8 cellular contexts compared by ENCODE assay signal in the genomic region with DNA sequence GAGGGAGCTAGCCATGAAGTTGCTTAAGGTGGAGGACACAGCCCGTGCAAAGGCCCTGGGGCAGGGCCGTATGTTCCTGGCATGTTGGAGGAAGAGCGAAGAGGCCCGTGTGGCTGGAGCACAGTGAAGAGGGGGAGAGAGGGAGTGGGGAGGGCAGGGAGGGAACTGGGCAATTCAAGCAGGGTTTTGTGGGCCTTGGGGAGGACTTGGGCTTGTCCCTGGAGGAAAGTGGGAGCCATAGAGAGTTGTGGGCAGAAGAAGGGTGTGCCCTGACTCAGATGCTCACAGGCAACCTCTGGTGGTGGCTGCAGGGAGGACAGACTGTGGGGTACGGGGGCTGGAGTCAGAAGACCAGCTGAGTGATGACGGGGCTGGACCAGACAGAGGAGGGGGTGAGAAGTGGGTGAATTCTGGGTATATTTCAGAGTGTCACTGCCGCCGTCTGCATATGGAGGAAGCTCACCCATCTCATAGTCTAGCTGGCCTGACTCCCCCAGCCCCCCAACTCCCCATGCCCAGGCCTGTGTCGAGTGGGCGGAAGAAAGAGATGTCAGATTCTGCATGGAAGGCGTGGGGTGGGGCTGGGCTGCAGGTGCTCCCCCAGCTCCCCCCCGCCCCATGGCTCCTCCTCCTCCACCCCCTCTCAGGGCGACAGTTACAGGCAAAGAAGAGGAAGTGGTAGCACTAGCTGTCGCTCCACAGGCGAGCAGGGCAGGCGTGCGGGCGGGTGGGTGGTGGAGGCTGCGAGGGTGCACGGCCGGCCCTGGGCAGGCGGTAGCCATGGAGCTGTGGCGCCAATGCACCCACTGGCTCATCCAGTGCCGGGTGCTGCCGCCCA. TPM values are rescaled to one million over a fixed set of nuclear protein-coding genes. Genes with fewer than 3 reads are reported as not detected.
DNase-seq lines count a peak whose midpoint lies in the region; ATAC-seq and TF ChIP-seq lines count a peak whose summit lies in the region.

Gene VAV1, plus strand, starts transcription at position 681 of the 838 bp plus-strand sequence. Its CDS starts 100 bp downstream, at position 781.

- no peak within 1 kb of the TSS for H3K27ac ChIP-seq in neuronal stem cell (replicated peaks; ENCODE audit: low read length)
- no peak within 1 kb of the TSS for H3K27ac ChIP-seq in suprapubic skin

- no peak within 1 kb of the TSS for H3K4me3 Mint-ChIP-seq in WTC11
- H3K4me3 Mint-ChIP-seq in central memory CD8-positive, alpha-beta T cell = peak within 1 kb of the TSS; percentile 93

- H3K4me2 ChIP-seq in neuronal stem cell (ENCODE audit: insufficient read depth, low read length, poor library complexity, severe bottlenecking) = no peak within 1 kb of the TSS

- H2AK5ac ChIP-seq in neuronal stem cell (ENCODE audit: low read depth, low read length) = peak within 1 kb of the TSS; percentile 75

- H3K14ac ChIP-seq in neuronal stem cell (ENCODE audit: low read length) = no peak within 1 kb of the TSS

- H3K18ac ChIP-seq in neuronal stem cell (ENCODE audit: low read length) = peak within 1 kb of the TSS; percentile 52

- no peaks in the 10 kb centered on the region; the same call in 1 of the 2 replicates for H3K27me3 Mint-ChIP-seq in WTC11 (ENCODE audit: low read depth)
- H3K27me3 Mint-ChIP-seq in central memory CD8-positive, alpha-beta T cell = no peaks in the 10 kb centered on the region

- no peak within 1 kb of the TSS for H4K91ac ChIP-seq in neuronal stem cell (ENCODE audit: low read depth, low read length, poor library complexity)

- H3K4me1 ChIP-seq in neuronal stem cell (ENCODE audit: control insufficient read depth in 2 of 2, insufficient read depth in 1 of 2, low read depth in 1 of 2, low read length in 2 of 2) (peaks cover 0 to 3% of the 10 kb centered on the region in 2 donors), suprapubic skin (peaks cover 8% of the 10 kb centered on the region)

- H2BK120ac ChIP-seq in neuronal stem cell (ENCODE audit: low read depth, low read length) = peak within 1 kb of the TSS; percentile 28

- no CpG with 5 or more reads among the region's 25 CpGs for WGBS in neuronal stem cell (ENCODE audit: extremely low coverage in 2 of 2, insufficient read length in 2 of 2, insufficient replicate concordance in 1 of 2), 2 donors
- WGBS in suprapubic skin = 69% methylated on average over 8 of the region's 25 CpGs

- H3K9me3 Mint-ChIP-seq in WTC11 = peaks cover 18% of the 10 kb centered on the region
- H3K9me3 Mint-ChIP-seq in central memory CD8-positive, alpha-beta T cell = no peaks in the 10 kb centered on the region

- no peak within 1 kb of the TSS for H3K4ac ChIP-seq in neuronal stem cell (ENCODE audit: low read length)

- H3K27me3 ChIP-seq in neuronal stem cell (ENCODE audit: control insufficient read depth in 3 of 3, insufficient read depth in 3 of 3, low read depth in 1 of 3, low read length in 3 of 3) (peaks cover 0 to 13% (median 11%) of the 10 kb centered on the region in 3 experiments), suprapubic skin (no peaks in the 10 kb centered on the region)

- DNase-seq in WTC11 (ENCODE audit: low spot score) (peak; percentile 30), neuronal stem cell (ENCODE audit: low spot score) (no peak), suprapubic skin (ENCODE audit: low spot score in 2 of 2) (peak; percentile 75 to 84), DMS53 treated with DMSO at 0.1 percent for 48 hours (lab: John Stamatoyannopoulos, UW; ENCODE audit: unreplicated experiment) (no peak), AG20443 (ENCODE audit: low spot score) (no peak)
- peak; percentile 48 to 64 for DNase-seq in central memory CD8-positive, alpha-beta T cell (ENCODE audit: low spot score in 2 of 2)

- no peak for TF ChIP-seq CTCF in WTC11 (IDR thresholded peaks at IDR 0.05)
- TF ChIP-seq CTCF in suprapubic skin (IDR thresholded peaks at IDR 0.05) = no peak

- H3K4me3 ChIP-seq in GM08714 (ENCODE audit: low read length) (peak within 1 kb of the TSS; percentile 93), neuronal stem cell (ENCODE audit: low read length in 2 of 2) (no peak within 1 kb of the TSS), suprapubic skin (peak within 1 kb of the TSS; percentile 40)

- peak within 1 kb of the TSS; percentile 81 for H3K23ac ChIP-seq in neuronal stem cell (ENCODE audit: low read depth, low read length, poor library complexity)

- peak within 1 kb of the TSS; percentile 63 for H2BK12ac ChIP-seq in neuronal stem cell (ENCODE audit: low read length)

- POLR2A ChIA-PET in WTC11 (lab: Charles Lee) = interaction anchor here (0.5 kb wide), 1 partner anchor 1009 kb away, joined by 4 read pairs; no protein-coding TSS in a partner anchor

- CTCF ChIA-PET in WTC11 (lab: Charles Lee) = interaction anchor here (0.6 to 3.5 kb wide), 10 partner anchors 19 to 311 kb away, joined by 3 to 26 read pairs (median 4); partner anchors contain the start of gene GPR108

- no peak for TF ChIP-seq POLR2A in suprapubic skin (IDR thresholded peaks at IDR 0.05)

- no peaks in the 10 kb centered on the region for H3K79me1 ChIP-seq in neuronal stem cell (ENCODE audit: low read depth, low read length)

- peaks cover 6% of the 10 kb centered on the region; the same call in 1 of the 2 replicates for H3K4me1 Mint-ChIP-seq in WTC11
- H3K4me1 Mint-ChIP-seq in central memory CD8-positive, alpha-beta T cell = peaks cover 55% of the 10 kb centered on the region

- no peaks in the 10 kb centered on the region for H3K9me3 ChIP-seq in neuronal stem cell (replicated peaks in 1 of 2; ENCODE audit: control insufficient read depth in 2 of 2, insufficient read depth in 1 of 2, low read depth in 1 of 2, low read length in 2 of 2)
- H3K9me3 ChIP-seq in suprapubic skin = no peaks in the 10 kb centered on the region

- H2AFZ ChIP-seq in neuronal stem cell (ENCODE audit: low read length) = peak within 1 kb of the TSS; percentile 69

- H2BK5ac ChIP-seq in neuronal stem cell (ENCODE audit: low read length) = peak within 1 kb of the TSS; percentile 29

- H3K36me3 Mint-ChIP-seq in WTC11 = peaks cover 6% of the 10 kb centered on the region; the same call in 1 of the 2 replicates
- H3K36me3 Mint-ChIP-seq in central memory CD8-positive, alpha-beta T cell (ENCODE audit: insufficient read depth) = peaks cover 17% of the 10 kb centered on the region

- ATAC-seq in HG03175 (IDR thresholded peaks at IDR 0.05; ENCODE audit: unreplicated experiment) (peak; percentile 53), WTC11 (no peak)
- peak; percentile 72 for ATAC-seq in central memory CD8-positive, alpha-beta T cell (replicated peaks; ENCODE audit: extremely low read depth, poor library complexity, severe bottlenecking)

- TF ChIP-seq EP300 in suprapubic skin (IDR thresholded peaks at IDR 0.05) = no peak

- peak within 1 kb of the TSS; percentile 50 for H3K9ac ChIP-seq in neuronal stem cell (ENCODE audit: low read depth, low read length, poor library complexity)

- no peak within 1 kb of the TSS for H4K8ac ChIP-seq in neuronal stem cell (ENCODE audit: low read depth, low read length)

- no peak within 1 kb of the TSS for H3K27ac Mint-ChIP-seq in WTC11
- peak within 1 kb of the TSS; percentile 86 for H3K27ac Mint-ChIP-seq in central memory CD8-positive, alpha-beta T cell (ENCODE audit: low read depth)

- H3K36me3 ChIP-seq in neuronal stem cell (replicated peaks in 1 of 2; ENCODE audit: control insufficient read depth in 2 of 2, insufficient read depth in 2 of 2, low read length in 2 of 2) = no peaks in the 10 kb centered on the region
- no peaks in the 10 kb centered on the region for H3K36me3 ChIP-seq in suprapubic skin

- H2BK15ac ChIP-seq in neuronal stem cell (ENCODE audit: low read length) = peak within 1 kb of the TSS; percentile 19

TF ChIP-seq in WTC11, 78 proteins besides CTCF, POLR2A, EP300 and RAD21:
- TF ChIP-seq GTF2I (CRISPR knock-in tag; conservative IDR thresholded peaks at IDR 0.05) = peak; percentile 52; the same call in 1 of the 2 replicates
- TF ChIP-seq FOXP1 (CRISPR knock-in tag; IDR thresholded peaks at IDR 0.05; ENCODE audit: borderline replicate concordance) = no peak
- TF ChIP-seq, protein P1, sequence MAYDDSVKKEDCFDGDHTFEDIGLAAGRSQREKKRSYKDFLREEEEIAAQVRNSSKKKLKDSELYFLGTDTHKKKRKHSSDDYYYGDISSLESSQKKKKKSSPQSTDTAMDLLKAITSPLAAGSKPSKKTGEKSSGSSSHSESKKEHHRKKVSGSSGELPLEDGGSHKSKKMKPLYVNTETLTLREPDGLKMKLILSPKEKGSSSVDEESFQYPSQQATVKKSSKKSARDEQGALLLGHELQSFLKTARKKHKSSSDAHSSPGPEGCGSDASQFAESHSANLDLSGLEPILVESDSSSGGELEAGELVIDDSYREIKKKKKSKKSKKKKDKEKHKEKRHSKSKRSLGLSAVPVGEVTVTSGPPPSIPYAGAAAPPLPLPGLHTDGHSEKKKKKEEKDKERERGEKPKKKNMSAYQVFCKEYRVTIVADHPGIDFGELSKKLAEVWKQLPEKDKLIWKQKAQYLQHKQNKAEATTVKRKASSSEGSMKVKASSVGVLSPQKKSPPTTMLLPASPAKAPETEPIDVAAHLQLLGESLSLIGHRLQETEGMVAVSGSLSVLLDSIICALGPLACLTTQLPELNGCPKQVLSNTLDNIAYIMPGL (CRISPR knock-in tag; IDR thresholded peaks at IDR 0.05) = no peak
- TF ChIP-seq PRRX2 (CRISPR knock-in tag; IDR thresholded peaks at IDR 0.05) = no peak

RNA-seq across cellular contexts. Expression of gene VAV1, which starts in this region (rescaled TPM):
- total RNA-seq in WTC11 (2021) (0.73 to 0.83 TPM (median 0.80 TPM) in 3 replicates), suprapubic skin (1 to 10 TPM; 1.1 to 3.1 (median 1.2) TPM)
- 0.06 TPM for polyA plus RNA-seq in neuronal stem cell (2013, experiment 1 of 2)
- 0.04 TPM for polyA plus RNA-seq in neuronal stem cell (2013, experiment 2 of 2)

Comparison
In these comparisons a context has a peak if more than half of its experiments do, and no peak if none do; other contexts are left out.
1. Peak in DNase-seq in WTC11; RNA of the gene not detected or under 1 TPM.
2. H3K4me3 ChIP-seq: peak in GM08714 (single experiment) and suprapubic skin (single experiment); none in neuronal stem cell (0 of 2).
3. DNase-seq: peak in central memory CD8-positive, alpha-beta T cell (2 of 2) and suprapubic skin (2 of 2); none in neuronal stem cell (single experiment), DMS53 treated with DMSO at 0.1 percent for 48 hours (single experiment) and AG20443 (single experiment).